ENCODE assay signal across 1 cellular context in the genomic region with DNA sequence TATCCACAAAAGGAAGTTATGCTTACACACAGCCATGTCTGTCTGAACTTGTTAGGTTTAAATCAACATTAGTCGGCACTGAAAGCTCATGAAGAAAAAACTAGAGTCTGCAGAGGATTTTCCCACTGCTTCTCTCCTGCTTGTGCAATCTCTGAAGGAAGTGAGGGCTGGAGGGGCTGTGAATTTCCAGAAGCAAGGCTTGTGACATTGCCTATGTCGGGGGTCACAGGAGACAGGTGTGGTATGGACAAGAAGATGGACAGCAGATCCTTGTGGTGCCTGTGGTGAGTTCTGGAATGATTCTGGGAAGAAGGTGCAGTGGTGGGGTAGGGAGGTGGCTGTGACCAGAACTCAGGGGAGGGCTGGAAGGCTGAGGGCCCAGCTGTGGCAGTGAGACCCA.
TF ChIP-seq lines count a peak whose summit lies in the region.

No MANE protein-coding gene starts in this region.

TF ChIP-seq in HepG2, 621 proteins besides CTCF, POLR2A, EP300 and RAD21:
- TF ChIP-seq, protein P1, sequence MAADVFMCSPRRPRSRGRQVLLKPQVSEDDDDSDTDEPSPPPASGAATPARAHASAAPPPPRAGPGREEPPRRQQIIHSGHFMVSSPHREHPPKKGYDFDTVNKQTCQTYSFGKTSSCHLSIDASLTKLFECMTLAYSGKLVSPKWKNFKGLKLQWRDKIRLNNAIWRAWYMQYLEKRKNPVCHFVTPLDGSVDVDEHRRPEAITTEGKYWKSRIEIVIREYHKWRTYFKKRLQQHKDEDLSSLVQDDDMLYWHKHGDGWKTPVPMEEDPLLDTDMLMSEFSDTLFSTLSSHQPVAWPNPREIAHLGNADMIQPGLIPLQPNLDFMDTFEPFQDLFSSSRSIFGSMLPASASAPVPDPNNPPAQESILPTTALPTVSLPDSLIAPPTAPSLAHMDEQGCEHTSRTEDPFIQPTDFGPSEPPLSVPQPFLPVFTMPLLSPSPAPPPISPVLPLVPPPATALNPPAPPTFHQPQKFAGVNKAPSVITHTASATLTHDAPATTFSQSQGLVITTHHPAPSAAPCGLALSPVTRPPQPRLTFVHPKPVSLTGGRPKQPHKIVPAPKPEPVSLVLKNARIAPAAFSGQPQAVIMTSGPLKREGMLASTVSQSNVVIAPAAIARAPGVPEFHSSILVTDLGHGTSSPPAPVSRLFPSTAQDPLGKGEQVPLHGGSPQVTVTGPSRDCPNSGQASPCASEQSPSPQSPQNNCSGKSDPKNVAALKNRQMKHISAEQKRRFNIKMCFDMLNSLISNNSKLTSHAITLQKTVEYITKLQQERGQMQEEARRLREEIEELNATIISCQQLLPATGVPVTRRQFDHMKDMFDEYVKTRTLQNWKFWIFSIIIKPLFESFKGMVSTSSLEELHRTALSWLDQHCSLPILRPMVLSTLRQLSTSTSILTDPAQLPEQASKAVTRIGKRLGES (CRISPR knock-in tag; IDR thresholded peaks at IDR 0.05; ENCODE audit: borderline replicate concordance), result no peak
- TF ChIP-seq NAIF1 (CRISPR knock-in tag; IDR thresholded peaks at IDR 0.05; ENCODE audit: borderline replicate concordance) (no peak), ZNF615 (CRISPR knock-in tag; IDR thresholded peaks at IDR 0.05; ENCODE audit: borderline replicate concordance) (no peak), TAF15 (IDR thresholded peaks at IDR 0.05; ENCODE audit: low read depth, low read length, poor library complexity, severe bottlenecking) (no peak)
TF ChIP-seq in HepG2: peak in this region for 0.
